ENCODE assay signal across 1 cellular context in genomic region chr10:80453715-80454525, GRCh38.
TF ChIP-seq lines count a peak whose summit lies in the region.

A gene with protein sequence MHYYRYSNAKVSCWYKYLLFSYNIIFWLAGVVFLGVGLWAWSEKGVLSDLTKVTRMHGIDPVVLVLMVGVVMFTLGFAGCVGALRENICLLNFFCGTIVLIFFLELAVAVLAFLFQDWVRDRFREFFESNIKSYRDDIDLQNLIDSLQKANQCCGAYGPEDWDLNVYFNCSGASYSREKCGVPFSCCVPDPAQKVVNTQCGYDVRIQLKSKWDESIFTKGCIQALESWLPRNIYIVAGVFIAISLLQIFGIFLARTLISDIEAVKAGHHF (plus strand): TSS chr10:80454310. CDS start chr10:80489234, 34,924 bp downstream.

TF ChIP-seq in HEK293, 187 proteins besides CTCF, POLR2A, EP300 and RAD21 (continued from another document):
- no peak for TF ChIP-seq ZBTB11 (tag by site-specific recombination; conservative IDR thresholded peaks at IDR 0.05; ENCODE audit: low read depth)
- no peak for TF ChIP-seq ZBTB20 (tag by site-specific recombination; IDR thresholded peaks at IDR 0.05)
- TF ChIP-seq, protein P1, sequence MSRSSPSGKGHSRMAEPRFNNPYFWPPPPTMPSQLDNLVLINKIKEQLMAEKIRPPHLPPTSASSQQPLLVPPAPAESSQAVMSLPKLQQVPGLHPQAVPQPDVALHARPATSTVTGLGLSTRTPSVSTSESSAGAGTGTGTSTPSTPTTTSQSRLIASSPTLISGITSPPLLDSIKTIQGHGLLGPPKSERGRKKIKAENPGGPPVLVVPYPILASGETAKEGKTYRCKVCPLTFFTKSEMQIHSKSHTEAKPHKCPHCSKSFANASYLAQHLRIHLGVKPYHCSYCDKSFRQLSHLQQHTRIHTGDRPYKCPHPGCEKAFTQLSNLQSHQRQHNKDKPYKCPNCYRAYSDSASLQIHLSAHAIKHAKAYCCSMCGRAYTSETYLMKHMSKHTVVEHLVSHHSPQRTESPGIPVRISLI (tag by site-specific recombination; IDR thresholded peaks at IDR 0.05), result no peak
- no peak for TF ChIP-seq ZNF202 (tag by site-specific recombination; IDR thresholded peaks at IDR 0.05; ENCODE audit: borderline replicate concordance)
- no peak for TF ChIP-seq ZNF121 (tag by site-specific recombination; IDR thresholded peaks at IDR 0.05)
- TF ChIP-seq ZNF16 (tag by site-specific recombination; IDR thresholded peaks at IDR 0.05; ENCODE audit: low read depth), result no peak
- no peak for TF ChIP-seq ZNF585B (tag by site-specific recombination; IDR thresholded peaks at IDR 0.05)
- TF ChIP-seq ZNF747 (tag by site-specific recombination; IDR thresholded peaks at IDR 0.05), result no peak
- TF ChIP-seq RBAK (tag by site-specific recombination; IDR thresholded peaks at IDR 0.05), result no peak
- TF ChIP-seq ZNF514 (tag by site-specific recombination; IDR thresholded peaks at IDR 0.05), result no peak
- no peak for TF ChIP-seq ZNF416 (tag by site-specific recombination; IDR thresholded peaks at IDR 0.05)
- 0 out of 2 replicates have a peak, but pooled peaks have one; percentile 28 for TF ChIP-seq KLF17 (tag by site-specific recombination; IDR thresholded peaks at IDR 0.05)
- no peak for TF ChIP-seq ZNF792 (tag by site-specific recombination; IDR thresholded peaks at IDR 0.05)
- TF ChIP-seq ZNF132 (tag by site-specific recombination; IDR thresholded peaks at IDR 0.05; ENCODE audit: borderline replicate concordance), result no peak
- TF ChIP-seq, protein P2, sequence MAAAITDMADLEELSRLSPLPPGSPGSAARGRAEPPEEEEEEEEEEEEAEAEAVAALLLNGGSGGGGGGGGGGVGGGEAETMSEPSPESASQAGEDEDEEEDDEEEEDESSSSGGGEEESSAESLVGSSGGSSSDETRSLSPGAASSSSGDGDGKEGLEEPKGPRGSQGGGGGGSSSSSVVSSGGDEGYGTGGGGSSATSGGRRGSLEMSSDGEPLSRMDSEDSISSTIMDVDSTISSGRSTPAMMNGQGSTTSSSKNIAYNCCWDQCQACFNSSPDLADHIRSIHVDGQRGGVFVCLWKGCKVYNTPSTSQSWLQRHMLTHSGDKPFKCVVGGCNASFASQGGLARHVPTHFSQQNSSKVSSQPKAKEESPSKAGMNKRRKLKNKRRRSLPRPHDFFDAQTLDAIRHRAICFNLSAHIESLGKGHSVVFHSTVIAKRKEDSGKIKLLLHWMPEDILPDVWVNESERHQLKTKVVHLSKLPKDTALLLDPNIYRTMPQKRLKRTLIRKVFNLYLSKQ (tag by site-specific recombination; IDR thresholded peaks at IDR 0.05; ENCODE audit: borderline replicate concordance), result no peak
- no peak for TF ChIP-seq ZNF214 (tag by site-specific recombination; IDR thresholded peaks at IDR 0.05; ENCODE audit: borderline replicate concordance)
- TF ChIP-seq GLI4 (tag by site-specific recombination; IDR thresholded peaks at IDR 0.05), result no peak
- TF ChIP-seq ZNF768 (tag by site-specific recombination; IDR thresholded peaks at IDR 0.05), result no peak
- peak; percentile 30 for TF ChIP-seq SP2 (tag by site-specific recombination; IDR thresholded peaks at IDR 0.05)
- no peak for TF ChIP-seq MEIS1 (CRISPR knock-in tag; IDR thresholded peaks at IDR 0.05; ENCODE audit: borderline replicate concordance)
- no peak for TF ChIP-seq ZNF580 (tag by site-specific recombination; IDR thresholded peaks at IDR 0.05)
- peak; percentile 24; the same call in 1 of the 2 replicates for TF ChIP-seq GLIS1 (tag by site-specific recombination; IDR thresholded peaks at IDR 0.05)
- TF ChIP-seq ZNF146 (tag by site-specific recombination; IDR thresholded peaks at IDR 0.05), result no peak
- TF ChIP-seq, protein P3, sequence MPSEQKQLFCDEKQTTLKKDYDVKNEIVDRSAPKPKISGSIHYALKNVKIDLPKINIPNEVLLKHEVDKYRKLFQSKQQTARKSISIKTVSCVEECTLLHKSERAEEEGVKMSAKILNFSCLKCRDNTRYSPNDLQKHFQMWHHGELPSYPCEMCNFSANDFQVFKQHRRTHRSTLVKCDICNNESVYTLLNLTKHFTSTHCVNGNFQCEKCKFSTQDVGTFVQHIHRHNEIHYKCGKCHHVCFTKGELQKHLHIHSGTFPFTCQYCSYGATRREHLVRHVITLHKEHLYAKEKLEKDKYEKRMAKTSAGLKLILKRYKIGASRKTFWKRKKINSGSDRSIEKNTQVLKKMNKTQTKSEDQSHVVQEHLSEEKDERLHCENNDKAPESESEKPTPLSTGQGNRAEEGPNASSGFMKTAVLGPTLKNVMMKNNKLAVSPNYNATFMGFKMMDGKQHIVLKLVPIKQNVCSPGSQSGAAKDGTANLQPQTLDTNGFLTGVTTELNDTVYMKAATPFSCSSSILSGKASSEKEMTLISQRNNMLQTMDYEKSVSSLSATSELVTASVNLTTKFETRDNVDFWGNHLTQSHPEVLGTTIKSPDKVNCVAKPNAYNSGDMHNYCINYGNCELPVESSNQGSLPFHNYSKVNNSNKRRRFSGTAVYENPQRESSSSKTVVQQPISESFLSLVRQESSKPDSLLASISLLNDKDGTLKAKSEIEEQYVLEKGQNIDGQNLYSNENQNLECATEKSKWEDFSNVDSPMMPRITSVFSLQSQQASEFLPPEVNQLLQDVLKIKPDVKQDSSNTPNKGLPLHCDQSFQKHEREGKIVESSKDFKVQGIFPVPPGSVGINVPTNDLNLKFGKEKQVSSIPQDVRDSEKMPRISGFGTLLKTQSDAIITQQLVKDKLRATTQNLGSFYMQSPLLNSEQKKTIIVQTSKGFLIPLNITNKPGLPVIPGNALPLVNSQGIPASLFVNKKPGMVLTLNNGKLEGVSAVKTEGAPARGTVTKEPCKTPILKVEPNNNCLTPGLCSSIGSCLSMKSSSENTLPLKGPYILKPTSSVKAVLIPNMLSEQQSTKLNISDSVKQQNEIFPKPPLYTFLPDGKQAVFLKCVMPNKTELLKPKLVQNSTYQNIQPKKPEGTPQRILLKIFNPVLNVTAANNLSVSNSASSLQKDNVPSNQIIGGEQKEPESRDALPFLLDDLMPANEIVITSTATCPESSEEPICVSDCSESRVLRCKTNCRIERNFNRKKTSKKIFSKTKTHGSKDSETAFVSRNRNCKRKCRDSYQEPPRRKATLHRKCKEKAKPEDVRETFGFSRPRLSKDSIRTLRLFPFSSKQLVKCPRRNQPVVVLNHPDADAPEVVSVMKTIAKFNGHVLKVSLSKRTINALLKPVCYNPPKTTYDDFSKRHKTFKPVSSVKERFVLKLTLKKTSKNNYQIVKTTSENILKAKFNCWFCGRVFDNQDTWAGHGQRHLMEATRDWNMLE (tag by site-specific recombination; conservative IDR thresholded peaks at IDR 0.05; ENCODE audit: low read depth), result no peak
- no peak for TF ChIP-seq ZNF664 (tag by site-specific recombination; IDR thresholded peaks at IDR 0.05)
- TF ChIP-seq GLIS2 (tag by site-specific recombination; IDR thresholded peaks at IDR 0.05), result peak; percentile 25; the same call in 1 of the 2 replicates
- TF ChIP-seq BCL11B (tag by site-specific recombination; IDR thresholded peaks at IDR 0.05; ENCODE audit: low read depth), result no peak
- TF ChIP-seq FEZF1 (tag by site-specific recombination; IDR thresholded peaks at IDR 0.05), result no peak
- TF ChIP-seq REPIN1 (tag by site-specific recombination; IDR thresholded peaks at IDR 0.05; ENCODE audit: low read depth), result no peak
- TF ChIP-seq ZNF48 (tag by site-specific recombination; IDR thresholded peaks at IDR 0.05), result no peak
- no peak for TF ChIP-seq ZNF175 (tag by site-specific recombination; IDR thresholded peaks at IDR 0.05)
- no peak for TF ChIP-seq ZNF174 (tag by site-specific recombination; IDR thresholded peaks at IDR 0.05)
- TF ChIP-seq ZNF280D (tag by site-specific recombination; IDR thresholded peaks at IDR 0.05), result no peak
- no peak for TF ChIP-seq SETDB1 (IDR thresholded peaks at IDR 0.05; ENCODE audit: insufficient read length, low read length)
- peak; percentile 44; the same call in 1 of the 2 replicates for TF ChIP-seq ZNF600 (tag by site-specific recombination; IDR thresholded peaks at IDR 0.05)
- no peak for TF ChIP-seq ZSCAN5A (tag by site-specific recombination; IDR thresholded peaks at IDR 0.05)
